ENCODE assay signal across 1 cellular context in genomic region chr2:234399451-234400246, GRCh38.
TF ChIP-seq lines count a peak whose summit lies in the region.

No MANE protein-coding gene starts in this region.

TF ChIP-seq in IMR-90, 13 proteins besides CTCF, POLR2A, EP300 and RAD21 (continued from another document):
- TF ChIP-seq USF2 (IDR thresholded peaks at IDR 0.05; ENCODE audit: low read depth, low read length) (no peak), NFE2L2 (IDR thresholded peaks at IDR 0.05; ENCODE audit: low read depth, low read length) (no peak), CHD1 (IDR thresholded peaks at IDR 0.05; ENCODE audit: low read depth, low read length) (no peak), ELK1 (IDR thresholded peaks at IDR 0.05; ENCODE audit: borderline replicate concordance, low read depth, low read length) (no peak), MXI1 (IDR thresholded peaks at IDR 0.05; ENCODE audit: borderline replicate concordance, low read depth, low read length) (no peak)
